26 cellular contexts compared by ENCODE assay signal in genomic region chr13:23455401-23456185, GRCh38. TPM values are rescaled to one million over a fixed set of nuclear protein-coding genes. Genes with fewer than 3 reads are reported as not detected.
DNase-seq lines count a peak whose midpoint lies in the region; ATAC-seq, FAIRE-seq and TF ChIP-seq lines count a peak whose summit lies in the region.
"Had no signal": no experiment of that assay in that cellular context is flagged by ENCODE, and none has a peak within 500 bp of the region (broad histone marks: within the 10 kb centered on the region; RNA-seq: fewer than 3 reads in every experiment).

No MANE protein-coding gene starts in this region.

- TF ChIP-seq EP300 in GM12878 (IDR thresholded peaks at IDR 0.05; ENCODE audit: borderline replicate concordance in 1 of 2, control insufficient read depth in 1 of 2, low read depth in 2 of 2, low read length in 2 of 2): no peak

- no peak overlapping the region for H3K4me3 Mint-ChIP-seq in activated naive CD8-positive, alpha-beta T cell treated with anti-CD3 and anti-CD28 coated beads for 36 hours
- H3K4me3 Mint-ChIP-seq: activated naive CD4-positive, alpha-beta T cell treated with anti-CD3 and anti-CD28 coated beads, Interleukin-2, amount 10 ng/mL, durations not matched to agents 7 days and 5 days; activated T-helper 1 cell treated with anti-CD3 and anti-CD28 coated beads, Interleukin-12 subunit alpha, Interleukin-12 subunit beta, Interleukin-2, Interleukin-4 antibody, amounts not matched to agents 30 ng/mL and 10 ng/mL and 1 ng/mL, durations not matched to agents 14 hours and 24 hours and 36 hours; CD4-positive, alpha-beta T cell; dendritic cell treated with granulocyte-macrophage colony-stimulating factor and Interleukin-4, amounts not matched to agents 40 ng/mL and 50 ng/mL, for 4 days; neural crest cell; stimulated activated naive CD8-positive, alpha-beta T cell treated with anti-CD3 and anti-CD28 coated beads, Interleukin-15, amount 100 ng/mL, for 72 hours had no signal

- H3K27me3 ChIP-seq in GM12878 (replicated peaks in 1 of 2; ENCODE audit: control insufficient read depth in 2 of 2, insufficient read depth in 2 of 2, low read length in 1 of 2) (no peaks in the 10 kb centered on the region), right lobe of liver (no peaks in the 10 kb centered on the region), H7 (ENCODE audit: control insufficient read depth, insufficient read depth, low read length) (no peaks in the 10 kb centered on the region)
- H3K27me3 ChIP-seq: cardiac muscle cell, thyroid gland had no signal

- peak; percentile 12; the same call in 1 of the 2 replicates for TF ChIP-seq RAD21 in GM12878 (IDR thresholded peaks at IDR 0.05; ENCODE audit: insufficient read depth, low read depth, low read length)

- no peak for FAIRE-seq in GM12878 (lab: Jason Lieb, UNC)
- FAIRE-seq: kidney had no signal

- H3K9ac ChIP-seq in GM12878 (ENCODE audit: control insufficient read depth, insufficient read depth, low read length): no peak overlapping the region

- ATAC-seq in GM12878 (no peak), right lobe of liver (peak; percentile 82 to 96 (median 92)), sciatic nerve (no peak)
- ATAC-seq: stimulated activated naive CD8-positive, alpha-beta T cell treated with anti-CD3 and anti-CD28 coated beads, Interleukin-15, amount 100 ng/mL, for 72 hours had no signal

- peaks cover 4% of the 10 kb centered on the region for H3K27me3 Mint-ChIP-seq in activated naive CD8-positive, alpha-beta T cell treated with anti-CD3 and anti-CD28 coated beads for 36 hours
- H3K27me3 Mint-ChIP-seq: CD4-positive, alpha-beta T cell; dendritic cell treated with granulocyte-macrophage colony-stimulating factor and Interleukin-4, amounts not matched to agents 40 ng/mL and 50 ng/mL, for 4 days had no signal

- DNase-seq in ELR (ENCODE audit: low read depth) (peak; percentile 15), LNCaP clone FGC (ENCODE audit: low read depth) (peak; percentile 70), GM12878 (ENCODE audit: low read depth, low spot score) (no peak), right lobe of liver (peak; percentile 44 to 71 (median 67)), H7 (no peak), sciatic nerve (ENCODE audit: low spot score) (no peak)
- no peak for DNase-seq in activated naive CD8-positive, alpha-beta T cell treated with anti-CD3 and anti-CD28 coated beads for 36 hours
- DNase-seq: activated CD4-positive, alpha-beta T cell treated with anti-CD3 and anti-CD28 coated beads, Interleukin-2, amount 50 U/mL, for 1 hour; activated naive CD4-positive, alpha-beta T cell treated with anti-CD3 and anti-CD28 coated beads, Interleukin-2, amount 10 ng/mL, durations not matched to agents 7 days and 5 days; amygdala; CD4-positive, alpha-beta T cell; glutamatergic neuron; kidney; NCI-H1436 treated with DMSO at 0.1 percent for 48 hours; NCI-H524 treated with DMSO at 0.1 percent for 48 hours; posterior cingulate gyrus; stimulated activated naive CD8-positive, alpha-beta T cell treated with anti-CD3 and anti-CD28 coated beads, Interleukin-15, amount 100 ng/mL, for 72 hours; T-helper 9 cell; thyroid gland; WERI-Rb-1 had no signal

- intact Hi-C loops in GM12878 (cut with micrococcal nuclease; ENCODE audit: unreplicated experiment): no loop called here
- intact Hi-C loops in right lobe of liver (cut with DNase I): no loop called here
- intact Hi-C loops in sciatic nerve (cut with DNase I): no loop called here

- H3K9me3 ChIP-seq in GM12878 (replicated peaks; ENCODE audit: control insufficient read depth, insufficient read depth, low read length) (no peaks in the 10 kb centered on the region), right lobe of liver (no peaks in the 10 kb centered on the region)
- H3K9me3 ChIP-seq: thyroid gland had no signal

- H3K9me3 Mint-ChIP-seq in activated naive CD8-positive, alpha-beta T cell treated with anti-CD3 and anti-CD28 coated beads for 36 hours: no peaks in the 10 kb centered on the region
- H3K9me3 Mint-ChIP-seq: activated naive CD4-positive, alpha-beta T cell treated with anti-CD3 and anti-CD28 coated beads, Interleukin-2, amount 10 ng/mL, durations not matched to agents 7 days and 5 days; activated T-helper 1 cell treated with anti-CD3 and anti-CD28 coated beads, Interleukin-12 subunit alpha, Interleukin-12 subunit beta, Interleukin-2, Interleukin-4 antibody, amounts not matched to agents 30 ng/mL and 10 ng/mL and 1 ng/mL, durations not matched to agents 14 hours and 24 hours and 36 hours; CD4-positive, alpha-beta T cell; dendritic cell treated with granulocyte-macrophage colony-stimulating factor and Interleukin-4, amounts not matched to agents 40 ng/mL and 50 ng/mL, for 4 days; neural crest cell; stimulated activated naive CD8-positive, alpha-beta T cell treated with anti-CD3 and anti-CD28 coated beads, Interleukin-15, amount 100 ng/mL, for 72 hours had no signal

- 88% methylated on average over 7 of the region's 7 CpGs for WGBS in GM12878 (ENCODE audit: insufficient coverage, insufficient replicate concordance, low lambda C conversion rate, missing lambda C conversion rate)
- 65% methylated on average over 7 of the region's 7 CpGs for WGBS in right lobe of liver (ENCODE audit: insufficient coverage, low coverage, low lambda C conversion rate, missing lambda C conversion rate)

- in situ Hi-C loops in GM12878 (cut with MboI): no loop called here

- RAD21 ChIA-PET in GM12878 (lab: Charles Lee; ENCODE audit: unreplicated experiment): no interaction called here

- H3K4me1 ChIP-seq in GM12878 (ENCODE audit: control insufficient read depth, insufficient read depth, low read length) (peaks cover 7% of the 10 kb centered on the region), right lobe of liver (peaks cover 0 to 3% (median 0%) of the 10 kb centered on the region in 4 donors)
- H3K4me1 ChIP-seq: thyroid gland had no signal

- TF ChIP-seq POLR2A in GM12878 (IDR thresholded peaks at IDR 0.05; ENCODE audit: low read depth, low read length): no peak
- no peak for TF ChIP-seq POLR2A in right lobe of liver (IDR thresholded peaks at IDR 0.05)

- H3K4me2 ChIP-seq in GM12878 (ENCODE audit: control insufficient read depth, insufficient read depth): no peak overlapping the region

- H3K4me1 Mint-ChIP-seq in activated naive CD8-positive, alpha-beta T cell treated with anti-CD3 and anti-CD28 coated beads for 36 hours: no peaks in the 10 kb centered on the region
- H3K4me1 Mint-ChIP-seq: activated naive CD4-positive, alpha-beta T cell treated with anti-CD3 and anti-CD28 coated beads, Interleukin-2, amount 10 ng/mL, durations not matched to agents 7 days and 5 days; stimulated activated naive CD8-positive, alpha-beta T cell treated with anti-CD3 and anti-CD28 coated beads, Interleukin-15, amount 100 ng/mL, for 72 hours had no signal

- H3K27ac ChIP-seq in GM12878 (ENCODE audit: control insufficient read depth, insufficient read depth) (no peak overlapping the region), right lobe of liver (no peak overlapping the region)
- H3K27ac ChIP-seq: cardiac muscle cell, RWPE1, thyroid gland, WERI-Rb-1 had no signal

- H3K27ac Mint-ChIP-seq in activated naive CD8-positive, alpha-beta T cell treated with anti-CD3 and anti-CD28 coated beads for 36 hours: no peak overlapping the region
- H3K27ac Mint-ChIP-seq: activated naive CD4-positive, alpha-beta T cell treated with anti-CD3 and anti-CD28 coated beads, Interleukin-2, amount 10 ng/mL, durations not matched to agents 7 days and 5 days; activated T-helper 1 cell treated with anti-CD3 and anti-CD28 coated beads, Interleukin-12 subunit alpha, Interleukin-12 subunit beta, Interleukin-2, Interleukin-4 antibody, amounts not matched to agents 30 ng/mL and 10 ng/mL and 1 ng/mL, durations not matched to agents 14 hours and 24 hours and 36 hours; CD4-positive, alpha-beta T cell; dendritic cell treated with granulocyte-macrophage colony-stimulating factor and Interleukin-4, amounts not matched to agents 40 ng/mL and 50 ng/mL, for 4 days had no signal

- H3K4me3 ChIP-seq in LNCaP clone FGC (ENCODE audit: low read depth, low read length) (no peak overlapping the region), GM12878 (no peak overlapping the region), right lobe of liver (no peak overlapping the region), H7 (ENCODE audit: insufficient read depth, low read depth, low read length) (no peak overlapping the region)
- H3K4me3 ChIP-seq: cardiac muscle cell, lung, thyroid gland had no signal

- TF ChIP-seq CTCF in LNCaP clone FGC (IDR thresholded peaks at IDR 0.05; ENCODE audit: control insufficient read depth, extremely low read depth, insufficient read depth): peak; percentile 22; the same call in 1 of the 2 replicates
- TF ChIP-seq CTCF in GM12878 (IDR thresholded peaks at IDR 0.05 in 2 of 3, conservative IDR thresholded peaks at IDR 0.05 in 1 of 3; ENCODE audit: control insufficient read depth in 2 of 3, extremely low read depth in 1 of 3, insufficient read depth in 1 of 3, low read depth in 3 of 3, low read length in 3 of 3): no peak
- no peak for TF ChIP-seq CTCF in right lobe of liver (IDR thresholded peaks at IDR 0.05)

- SMC1A ChIA-PET in GM12878 (lab: Charles Lee; ENCODE audit: uncharacterized antibody, unreplicated experiment): no interaction called here

- POLR2A ChIA-PET in GM12878 (lab: Charles Lee): no interaction called here

- CTCF ChIA-PET in GM12878 (lab: Yijun Ruan, JAX): interaction anchor here (0.9 to 1.1 kb wide), 2 partner anchors 10 to 767 kb away, joined by 3 read pairs; no protein-coding TSS in a partner anchor

- no peaks in the 10 kb centered on the region for H3K36me3 Mint-ChIP-seq in activated naive CD8-positive, alpha-beta T cell treated with anti-CD3 and anti-CD28 coated beads for 36 hours
- H3K36me3 Mint-ChIP-seq: activated naive CD4-positive, alpha-beta T cell treated with anti-CD3 and anti-CD28 coated beads, Interleukin-2, amount 10 ng/mL, durations not matched to agents 7 days and 5 days had no signal

- no peaks in the 10 kb centered on the region for H3K79me2 ChIP-seq in GM12878 (ENCODE audit: control insufficient read depth, insufficient read depth, low read length)

- BruUV-seq in GM12878 (replicated peaks; lab: Mats Ljungman, UMichigan): no TSS peak

- no peak overlapping the region for H2AFZ ChIP-seq in GM12878 (ENCODE audit: control insufficient read depth, low read depth, low read length)

- H4K20me1 ChIP-seq in GM12878 (ENCODE audit: control insufficient read depth, insufficient read depth): no peaks in the 10 kb centered on the region

- H3K36me3 ChIP-seq in GM12878 (ENCODE audit: control insufficient read depth in 2 of 2, insufficient read depth in 2 of 2, low read length in 1 of 2): no peaks in the 10 kb centered on the region
- H3K36me3 ChIP-seq in right lobe of liver: no peaks in the 10 kb centered on the region
- H3K36me3 ChIP-seq in H7 (replicated peaks; ENCODE audit: control insufficient read depth, insufficient read depth, low read length): no peaks in the 10 kb centered on the region
- H3K36me3 ChIP-seq: cardiac muscle cell, thyroid gland, WERI-Rb-1 had no signal

RNA-seq across cellular contexts. Expression of gene SACS, which starts 22.1 kb away (rescaled TPM):
- 84.6 and 84.7 TPM in 2 replicates for total RNA-seq in GM12878 (2013; cell fraction: nucleolus; rRNA removed)
- 74.9 and 79.5 TPM in 2 replicates for total RNA-seq in GM12878 (2014; rRNA removed)
- total RNA-seq in GM12878 (2014; rRNA removed; fragmentation: Illumina TruSeq; extraction: Trizol): 60.9 and 61.7 TPM in 2 replicates
- total RNA-seq in GM12878 (2021): 50.0 and 55.0 TPM in 2 replicates
- 10.5 TPM for polyA plus RNA-seq in GM12878 (2011; ENCODE audit: low read depth)
- 21.4 and 32.6 TPM in 2 replicates for polyA plus RNA-seq in GM12878 (2011; rRNA removed)
- 14.9 and 20.4 TPM in 2 replicates for polyA plus RNA-seq in GM12878 (2011; cell fraction: cytosol; rRNA removed)
- polyA plus RNA-seq in GM12878 (2011; cell fraction: nucleus; rRNA removed): 37.2 and 41.4 TPM in 2 replicates
- 12.0 and 13.7 TPM in 2 replicates for polyA plus RNA-seq in GM12878 (2012)
- polyA plus RNA-seq in GM12878 (2014; fragmentation: Illumina TruSeq; extraction: Trizol): 37.7 and 46.9 TPM in 2 replicates
- 10 to 100 TPM in 1 of 2 experiments, 1 to 10 TPM in 1; 9.9 to 15.2 TPM for polyA plus RNA-seq in GM12878 (2014; fragmentation: Nextera tagmentation; extraction: Ambion mirVana)
- polyA plus RNA-seq in GM12878 (2014; rRNA removed): 17.8 and 22.8 TPM in 2 replicates
- 10 to 100 TPM; 14.5 to 16.0 TPM for polyA plus RNA-seq in GM12878 (2016; fragmentation: Nextera tagmentation; extraction: Ambion mirVana)
- 102 and 198 TPM in 2 replicates for polyA minus RNA-seq in GM12878 (2011; rRNA and poly(A)+ RNA removed)
- polyA minus RNA-seq in GM12878 (2011; cell fraction: cytosol; rRNA and poly(A)+ RNA removed): 39.3 and 48.4 TPM in 2 replicates
- polyA minus RNA-seq in GM12878 (2011; cell fraction: nucleus; rRNA and poly(A)+ RNA removed): 56.8 and 98.0 TPM in 2 replicates
- 1 to 10 TPM; 1.5 to 5.9 (median 3.3) TPM for total RNA-seq in right lobe of liver
- 40.7 and 42.6 TPM in 2 replicates for total RNA-seq in H7 (2014; rRNA removed; shearing (Covaris generic))
- 10 to 100 TPM; 47.5 to 50.6 TPM for total RNA-seq in activated naive CD8-positive, alpha-beta T cell treated with anti-CD3 and anti-CD28 coated beads for 36 hours
- total RNA-seq in sciatic nerve: 18.1 TPM

Comparison
In these comparisons a context has a peak if more than half of its experiments do, and no peak if none do; other contexts are left out.
1. DNase-seq: peak in ELR (single experiment), LNCaP clone FGC (single experiment) and right lobe of liver (3 of 3); none in GM12878 (single experiment), H7 (single experiment), activated naive CD8-positive, alpha-beta T cell treated with anti-CD3 and anti-CD28 coated beads for 36 hours (single experiment) and sciatic nerve (single experiment).
2. ATAC-seq: peak in right lobe of liver (4 of 4); none in GM12878 (single experiment) and sciatic nerve (single experiment).